ENCODE assay signal across 22 cellular contexts in genomic region chr11:134846776-134847722, GRCh38.
DNase-seq lines count a peak whose midpoint lies in the region; ATAC-seq, FAIRE-seq and TF ChIP-seq lines count a peak whose summit lies in the region.
"Had no signal": no experiment of that assay in that cellular context is flagged by ENCODE, and none has a peak within 500 bp of the region (broad histone marks: within the 10 kb centered on the region; RNA-seq: fewer than 3 reads in every experiment).

No MANE protein-coding gene starts in this region.

- dilution Hi-C loops in IMR-90 (cut with HindIII; ENCODE audit: low sequenced_read_pairs, unreplicated experiment) (no loop called here), mammary epithelial cell (cut with HindIII; ENCODE audit: low sequenced_read_pairs) (no loop called here)

- H2AK5ac ChIP-seq in IMR-90 (ENCODE audit: low read depth, low read length), result no peak overlapping the region
- H2AK5ac ChIP-seq in H1 (ENCODE audit: low read depth, low read length), result no peak overlapping the region

- H3K23me2 ChIP-seq in H1 (ENCODE audit: low read depth, low read length), result no peaks in the 10 kb centered on the region

- H3K79me1 ChIP-seq in IMR-90 (ENCODE audit: low read depth in 1 of 2, low read length in 2 of 2) (no peaks in the 10 kb centered on the region), H1 (ENCODE audit: low read depth, low read length) (no peaks in the 10 kb centered on the region)

- in situ Hi-C loops in IMR-90 (cut with MboI; ENCODE audit: low sequenced_read_pairs) (no loop called here), mammary epithelial cell (cut with MboI; ENCODE audit: low sequenced_read_pairs in 2 of 2) (no loop called here)

- no peak overlapping the region for H2BK12ac ChIP-seq in H1 (ENCODE audit: low read depth, low read length)

- no TSS peak for BruUV-seq in IMR-90 (replicated peaks; lab: Mats Ljungman, UMichigan)
- BruUV-seq in mammary epithelial cell (replicated peaks; lab: Mats Ljungman, UMichigan), result no TSS peak

- no peak overlapping the region for H2BK5ac ChIP-seq in IMR-90 (ENCODE audit: low read depth, low read length, poor library complexity, severe bottlenecking)
- H2BK5ac ChIP-seq in H1 (ENCODE audit: low read depth, low read length), result no peak overlapping the region

- H3K36me3 ChIP-seq in IMR-90 (ENCODE audit: control insufficient read depth, insufficient read depth, low read length) (no peaks in the 10 kb centered on the region), H1 (ENCODE audit: control insufficient read depth in 2 of 4, insufficient read depth in 4 of 4, low read length in 3 of 4) (no peaks in the 10 kb centered on the region), mammary epithelial cell (ENCODE audit: insufficient read depth, low read length) (no peaks in the 10 kb centered on the region)
- H3K36me3 ChIP-seq: MG63, Peyer's patch had no signal

- ATAC-seq in activated CD8-positive, alpha-beta memory T cell treated with anti-CD3 and anti-CD28 coated beads, Interleukin-2, amount 10 ng/mL, durations not matched to agents 7 days and 5 days, result no peak
- no peak for ATAC-seq in IMR-90 (ENCODE audit: low read depth)
- ATAC-seq: K562 had no signal

- H4K8ac ChIP-seq in IMR-90 (ENCODE audit: low read depth in 2 of 2, low read length in 2 of 2) (no peak overlapping the region), H1 (ENCODE audit: extremely low read depth, insufficient read depth, low read length) (no peak overlapping the region)

- H3K79me2 ChIP-seq in H1 (ENCODE audit: control insufficient read depth in 1 of 2, insufficient read depth in 2 of 2, low read length in 2 of 2) (no peaks in the 10 kb centered on the region), mammary epithelial cell (ENCODE audit: insufficient read depth, low read length) (no peaks in the 10 kb centered on the region)

- H3K36me3 Mint-ChIP-seq in activated CD8-positive, alpha-beta memory T cell treated with anti-CD3 and anti-CD28 coated beads, Interleukin-2, amount 10 ng/mL, durations not matched to agents 7 days and 5 days, result no peaks in the 10 kb centered on the region
- no peaks in the 10 kb centered on the region for H3K36me3 Mint-ChIP-seq in osteocyte (ENCODE audit: unreplicated experiment)
- H3K36me3 Mint-ChIP-seq: CD14-positive monocyte had no signal

- peaks cover 37% of the 10 kb centered on the region for H3K9me3 ChIP-seq in IMR-90 (ENCODE audit: control insufficient read depth, insufficient read depth, low read length)
- no peaks in the 10 kb centered on the region for H3K9me3 ChIP-seq in H1 (ENCODE audit: insufficient read depth in 2 of 2, low read depth in 1 of 2, low read length in 1 of 2)
- H3K9me3 ChIP-seq in mammary epithelial cell (replicated peaks; ENCODE audit: insufficient read depth, low read length), result peaks cover 47% of the 10 kb centered on the region
- H3K9me3 ChIP-seq: MG63, Peyer's patch had no signal

- DNase-seq in activated CD8-positive, alpha-beta memory T cell treated with anti-CD3 and anti-CD28 coated beads, Interleukin-2, amount 10 ng/mL, durations not matched to agents 7 days and 5 days, result peak; percentile 11
- no peak for DNase-seq in activated CD8-positive, alpha-beta memory T cell treated with anti-CD3 and anti-CD28 coated beads, Interleukin-2, amount 50 U/mL, for 48 hours
- no peak for DNase-seq in IMR-90
- DNase-seq in H1 (ENCODE audit: low read depth in 1 of 2, low spot score in 2 of 2), result peak in 1 of 2 experiments; percentile 35
- DNase-seq in osteocyte (ENCODE audit: extremely low spot score, unreplicated experiment), result peak; percentile 76
- DNase-seq in activated CD4-positive, CD25-positive, alpha-beta regulatory T cell (lab: John Stamatoyannopoulos, UW), result no peak
- no peak for DNase-seq in mammary epithelial cell
- DNase-seq in Ammon's horn (ENCODE audit: low spot score), result no peak
- DNase-seq: EL, GF-D8, MG63, NCI-H1417 treated with DMSO at 0.1 percent for 48 hours, NCI-H187, NCI-H226, NCI-H510A treated with DMSO at 0.1 percent for 48 hours, NCI-H748 treated with DMSO at 0.1 percent for 48 hours, Peyer's patch had no signal

- intact Hi-C loops in IMR-90 (cut with micrococcal nuclease) (no loop called here), mammary epithelial cell (cut with micrococcal nuclease) (no loop called here)

- no peak overlapping the region for H3K4me2 ChIP-seq in IMR-90 (ENCODE audit: low read depth, low read length)
- no peak overlapping the region for H3K4me2 ChIP-seq in H1 (ENCODE audit: insufficient read depth in 1 of 2, low read depth in 2 of 2, low read length in 2 of 2)
- no peak overlapping the region for H3K4me2 ChIP-seq in mammary epithelial cell (ENCODE audit: insufficient read depth, low read depth, low read length)

- H2AFZ ChIP-seq in IMR-90 (replicated peaks; ENCODE audit: low read length, poor library complexity) (peak overlapping the region; percentile 43), H1 (ENCODE audit: low read length) (no peak overlapping the region), mammary epithelial cell (ENCODE audit: low read depth, low read length) (no peak overlapping the region)

- POLR2A ChIA-PET in IMR-90 (lab: Charles Lee; ENCODE audit: unreplicated experiment), result no interaction called here
- POLR2A ChIA-PET in H1 (lab: Charles Lee; ENCODE audit: partially characterized antibody), result no interaction called here

- no peak for FAIRE-seq in H1 (lab: Jason Lieb, UNC)
- FAIRE-seq: A204.1, GM19239, K562 had no signal

- no peaks in the 10 kb centered on the region for H3K9me1 ChIP-seq in IMR-90 (ENCODE audit: insufficient read depth, low read length)

- H3K18ac ChIP-seq in IMR-90 (ENCODE audit: low read depth, low read length) (no peak overlapping the region), H1 (ENCODE audit: extremely low read depth, low read length) (no peak overlapping the region)

- TF ChIP-seq CTCF in IMR-90 (conservative IDR thresholded peaks at IDR 0.05; ENCODE audit: low read depth, low read length) (no peak), H1 (IDR thresholded peaks at IDR 0.05; ENCODE audit: control extremely low read depth in 1 of 3, insufficient read depth in 1 of 3, low read depth in 1 of 3, low read length in 3 of 3) (no peak), osteocyte (IDR thresholded peaks at IDR 0.05) (no peak), mammary epithelial cell (conservative IDR thresholded peaks at IDR 0.05 in 1 of 2, IDR thresholded peaks at IDR 0.05 in 1 of 2; ENCODE audit: extremely low read depth in 1 of 2, insufficient read depth in 1 of 2, low read depth in 1 of 2, low read length in 2 of 2) (no peak)

- no peak overlapping the region for H3K4ac ChIP-seq in IMR-90 (ENCODE audit: low read depth, low read length)
- no peak overlapping the region for H3K4ac ChIP-seq in H1 (replicated peaks; ENCODE audit: insufficient read length, low read depth, low read length)

- no peaks in the 10 kb centered on the region for H3K4me1 Mint-ChIP-seq in activated CD8-positive, alpha-beta memory T cell treated with anti-CD3 and anti-CD28 coated beads, Interleukin-2, amount 10 ng/mL, durations not matched to agents 7 days and 5 days
- no peaks in the 10 kb centered on the region for H3K4me1 Mint-ChIP-seq in osteocyte (ENCODE audit: unreplicated experiment)
- H3K4me1 Mint-ChIP-seq: B cell, CD14-positive monocyte had no signal

- H2BK120ac ChIP-seq in IMR-90 (ENCODE audit: low read depth, low read length) (no peak overlapping the region), H1 (replicated peaks; ENCODE audit: low read depth, low read length) (no peak overlapping the region)

- no peak overlapping the region for H3K4me3 Mint-ChIP-seq in activated CD8-positive, alpha-beta memory T cell treated with anti-CD3 and anti-CD28 coated beads, Interleukin-2, amount 10 ng/mL, durations not matched to agents 7 days and 5 days
- no peak overlapping the region for H3K4me3 Mint-ChIP-seq in osteocyte (ENCODE audit: unreplicated experiment)
- H3K4me3 Mint-ChIP-seq: B cell, CD14-positive monocyte had no signal

- H3K27me3 Mint-ChIP-seq in activated CD8-positive, alpha-beta memory T cell treated with anti-CD3 and anti-CD28 coated beads, Interleukin-2, amount 10 ng/mL, durations not matched to agents 7 days and 5 days, result peaks cover 2% of the 10 kb centered on the region
- no peaks in the 10 kb centered on the region for H3K27me3 Mint-ChIP-seq in osteocyte (ENCODE audit: unreplicated experiment)
- H3K27me3 Mint-ChIP-seq: B cell had no signal

- H3K9ac ChIP-seq in IMR-90 (ENCODE audit: low read depth, low read length) (no peak overlapping the region), H1 (replicated peaks in 1 of 4; ENCODE audit: extremely low read depth in 1 of 4, low read depth in 3 of 4, low read length in 3 of 4) (no peak overlapping the region), mammary epithelial cell (ENCODE audit: insufficient read depth, low read length) (no peak overlapping the region)

- 20% methylated on average over 3 of the region's 23 CpGs; no CpG with 5 or more reads in 1 of the 2 experiments for WGBS in IMR-90 (ENCODE audit: extremely low coverage in 2 of 2, insufficient read length in 1 of 2), 2 experiments
- WGBS in H1 (ENCODE audit: extremely low coverage in 1 of 2, insufficient coverage in 1 of 2, insufficient read length in 1 of 2, insufficient replicate concordance in 2 of 2, low coverage in 1 of 2, low lambda C conversion rate in 2 of 2, missing lambda C conversion rate in 1 of 2), 2 experiments, result 86% methylated on average over 23 of the region's 23 CpGs; no CpG with 5 or more reads in 1 of the 2 experiments
- WGBS in mammary epithelial cell (ENCODE audit: low coverage, missing lambda C conversion rate), result 55% methylated on average over 13 of the region's 23 CpGs

- H3K27ac Mint-ChIP-seq in activated CD8-positive, alpha-beta memory T cell treated with anti-CD3 and anti-CD28 coated beads, Interleukin-2, amount 10 ng/mL, durations not matched to agents 7 days and 5 days, result no peak overlapping the region
- H3K27ac Mint-ChIP-seq in osteocyte (ENCODE audit: unreplicated experiment), result no peak overlapping the region
- H3K27ac Mint-ChIP-seq: B cell had no signal

- no peaks in the 10 kb centered on the region for H3K9me3 Mint-ChIP-seq in activated CD8-positive, alpha-beta memory T cell treated with anti-CD3 and anti-CD28 coated beads, Interleukin-2, amount 10 ng/mL, durations not matched to agents 7 days and 5 days (ENCODE audit: low read depth)
- no peaks in the 10 kb centered on the region for H3K9me3 Mint-ChIP-seq in osteocyte (ENCODE audit: unreplicated experiment)

- H3K27me3 ChIP-seq in IMR-90 (ENCODE audit: control insufficient read depth, insufficient read depth, low read length), result no peaks in the 10 kb centered on the region
- no peaks in the 10 kb centered on the region for H3K27me3 ChIP-seq in H1 (replicated peaks in 1 of 4; ENCODE audit: control insufficient read depth in 3 of 4, extremely low read depth in 1 of 4, insufficient read depth in 3 of 4, low read length in 3 of 4)
- H3K27me3 ChIP-seq in mammary epithelial cell (ENCODE audit: insufficient read depth, low read length), result no peaks in the 10 kb centered on the region
- H3K27me3 ChIP-seq: MG63 had no signal

- H2BK15ac ChIP-seq in IMR-90 (ENCODE audit: low read depth, low read length) (no peak overlapping the region), H1 (ENCODE audit: low read length) (0 out of 2 replicates have a peak overlapping the region, but pooled peaks have one; percentile 53)

- CTCF ChIA-PET in activated CD8-positive, alpha-beta memory T cell treated with anti-CD3 and anti-CD28 coated beads, Interleukin-2, amount 10 ng/mL, durations not matched to agents 7 days and 5 days (lab: Charles Lee), result no interaction called here
- CTCF ChIA-PET in IMR-90 (lab: Yijun Ruan, JAX), result no interaction called here
- CTCF ChIA-PET in H1 (lab: Charles Lee; ENCODE audit: partially characterized antibody), result interaction anchor here (1.3 to 4.4 kb wide), 4 partner anchors 20 to 228 kb away, joined by 3 to 26 read pairs (median 3); no protein-coding TSS in a partner anchor
- CTCF ChIA-PET in mammary epithelial cell (lab: Charles Lee; ENCODE audit: low non-redundant PET), result no interaction called here

- TF ChIP-seq EP300 in H1 (IDR thresholded peaks at IDR 0.05; ENCODE audit: borderline replicate concordance in 1 of 2, low read depth in 2 of 2, low read length in 2 of 2), result no peak

- H3K27ac ChIP-seq in IMR-90 (ENCODE audit: insufficient read depth, low read length) (no peak overlapping the region), H1 (ENCODE audit: low read depth, low read length) (no peak overlapping the region), mammary epithelial cell (ENCODE audit: insufficient read depth, low read depth, low read length) (no peak overlapping the region)
- H3K27ac ChIP-seq: Peyer's patch had no signal

- H4K91ac ChIP-seq in IMR-90 (ENCODE audit: insufficient read depth, low read depth, low read length) (no peak overlapping the region), H1 (replicated peaks; ENCODE audit: insufficient read length, low read length) (no peak overlapping the region)

- no peak overlapping the region for H3K4me3 ChIP-seq in IMR-90 (ENCODE audit: insufficient read depth, low read depth, low read length)
- H3K4me3 ChIP-seq in H1 (ENCODE audit: extremely low read depth in 1 of 4, insufficient read depth in 2 of 4, low read depth in 3 of 4, low read length in 4 of 4), result no peak overlapping the region
- H3K4me3 ChIP-seq in mammary epithelial cell (replicated peaks in 1 of 3; ENCODE audit: insufficient read depth in 1 of 3, low read depth in 2 of 3, low read length in 3 of 3), result no peak overlapping the region
- H3K4me3 ChIP-seq: K562, MG63, Peyer's patch had no signal

- H4K20me1 ChIP-seq in IMR-90 (ENCODE audit: insufficient read depth, low read length), result no peaks in the 10 kb centered on the region
- no peaks in the 10 kb centered on the region for H4K20me1 ChIP-seq in H1 (replicated peaks in 1 of 2; ENCODE audit: control insufficient read depth in 1 of 2, insufficient read depth in 2 of 2, low read length in 2 of 2)
- no peaks in the 10 kb centered on the region for H4K20me1 ChIP-seq in mammary epithelial cell (ENCODE audit: insufficient read depth, low read length)

- H3K14ac ChIP-seq in IMR-90 (replicated peaks; ENCODE audit: low read depth, low read length), result no peak overlapping the region
- H3K14ac ChIP-seq in H1 (ENCODE audit: insufficient read length), result no peak overlapping the region

- H3K56ac ChIP-seq in IMR-90 (ENCODE audit: extremely low read depth, insufficient read depth, low read length) (no peak overlapping the region), H1 (replicated peaks; ENCODE audit: insufficient read length, low read depth, low read length) (no peak overlapping the region)

- H3K4me1 ChIP-seq in IMR-90 (ENCODE audit: control insufficient read depth, insufficient read depth, low read length) (no peaks in the 10 kb centered on the region), H1 (replicated peaks in 1 of 4; ENCODE audit: control insufficient read depth in 3 of 4, insufficient read depth in 4 of 4, low read length in 3 of 4) (peaks cover 0 to 3% (median 0%) of the 10 kb centered on the region in 4 experiments; a peak in 1 of 7 replicates), mammary epithelial cell (ENCODE audit: insufficient read depth, low read length) (no peaks in the 10 kb centered on the region)
- H3K4me1 ChIP-seq: Peyer's patch had no signal

- no peak overlapping the region for H2BK20ac ChIP-seq in IMR-90 (ENCODE audit: low read depth, low read length)
- H2BK20ac ChIP-seq in H1 (ENCODE audit: low read length), result no peak overlapping the region

- H4K5ac ChIP-seq in IMR-90 (ENCODE audit: low read depth, low read length) (no peak overlapping the region), H1 (ENCODE audit: insufficient read length, low read depth, low read length) (no peak overlapping the region)

- TF ChIP-seq POLR2A in IMR-90 (IDR thresholded peaks at IDR 0.05; ENCODE audit: low read depth, low read length) (no peak), H1 (IDR thresholded peaks at IDR 0.05; ENCODE audit: control extremely low read depth in 1 of 2, low read depth in 2 of 2, low read length in 2 of 2) (no peak)

- no peak overlapping the region for H2AK9ac ChIP-seq in IMR-90 (replicated peaks; ENCODE audit: low read depth, low read length, poor library complexity)

- TF ChIP-seq RAD21 in IMR-90 (IDR thresholded peaks at IDR 0.05; ENCODE audit: low read length), result no peak
- no peak for TF ChIP-seq RAD21 in H1 (IDR thresholded peaks at IDR 0.05 in 1 of 2, conservative IDR thresholded peaks at IDR 0.05 in 1 of 2; ENCODE audit: low read depth in 2 of 2, low read length in 2 of 2)

- H3K23ac ChIP-seq in IMR-90 (ENCODE audit: low read depth, low read length) (no peak overlapping the region), H1 (ENCODE audit: insufficient read length) (no peak overlapping the region)

Comparison
In these comparisons a context has a peak if more than half of its experiments do, and no peak if none do; other contexts are left out.
1. DNase-seq: peak in activated CD8-positive, alpha-beta memory T cell treated with anti-CD3 and anti-CD28 coated beads, Interleukin-2, amount 10 ng/mL, durations not matched to agents 7 days and 5 days (single experiment) and osteocyte (single experiment); none in activated CD8-positive, alpha-beta memory T cell treated with anti-CD3 and anti-CD28 coated beads, Interleukin-2, amount 50 U/mL, for 48 hours (single experiment), IMR-90 (single experiment), activated CD4-positive, CD25-positive, alpha-beta regulatory T cell (0 of 4), mammary epithelial cell (single experiment) and Ammon's horn (single experiment).